Comparison of ENCODE assay signal across 12 cellular contexts in the genomic region with DNA sequence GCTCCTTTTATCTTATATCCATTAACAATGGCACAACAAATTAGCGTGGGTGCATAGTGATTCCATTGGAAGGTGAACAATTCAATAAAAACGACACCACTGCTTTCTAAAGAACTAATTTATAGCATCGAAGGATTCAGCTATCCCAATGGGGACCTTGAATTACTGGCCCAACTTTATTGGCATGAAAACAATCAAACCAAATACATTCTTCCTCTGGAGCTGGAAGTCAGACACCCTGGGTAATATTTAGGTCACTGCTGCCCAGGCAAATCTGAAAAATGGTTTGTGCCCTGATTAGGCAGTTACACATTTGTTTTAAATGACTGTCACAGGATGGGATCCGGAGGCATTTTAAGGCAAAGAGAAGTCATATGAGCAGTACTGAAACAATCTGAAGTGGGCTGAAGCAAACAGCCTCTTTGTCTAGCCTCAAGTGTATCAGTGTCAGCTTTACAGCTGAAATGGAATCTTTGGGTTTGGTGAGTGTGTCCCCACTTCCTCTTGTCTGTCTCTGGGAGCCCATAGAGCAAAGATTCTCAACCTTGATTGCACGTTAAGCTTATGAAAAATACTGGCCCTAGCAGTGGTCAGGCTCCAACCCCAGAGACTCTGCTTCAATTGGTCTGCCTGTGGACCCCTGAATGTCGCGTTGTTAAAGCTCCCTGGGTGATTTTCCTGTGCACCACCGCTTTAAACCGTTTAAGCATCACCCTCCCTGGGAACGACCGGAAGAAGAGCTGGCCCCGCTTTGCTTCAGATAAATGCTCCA. TPM values are rescaled to one million over a fixed set of nuclear protein-coding genes. Genes with fewer than 3 reads are reported as not detected.
A peak's percentile ranks its signal among the peaks of the same experiment; 100 is the strongest.
DNase-seq lines count a peak whose midpoint lies in the region; FAIRE-seq and TF ChIP-seq lines count a peak whose summit lies in the region.
"Had no signal": no experiment of that assay in that cellular context is flagged by ENCODE, and none has a peak within 500 bp of the region (broad histone marks: within the 10 kb centered on the region; RNA-seq: fewer than 3 reads in every experiment).

No MANE protein-coding gene starts in this region.

- H4K8ac ChIP-seq in H1 (ENCODE audit: extremely low read depth, insufficient read depth, low read length): no peak overlapping the region

- H3K9ac ChIP-seq in H1 (replicated peaks in 1 of 4; ENCODE audit: extremely low read depth in 1 of 4, low read depth in 3 of 4, low read length in 3 of 4): no peak overlapping the region; a peak in 2 of 7 replicates

- H3K23ac ChIP-seq in H1 (ENCODE audit: insufficient read length): no peak overlapping the region

- no peak overlapping the region for H2BK15ac ChIP-seq in H1 (ENCODE audit: low read length)

- H3K27me3 ChIP-seq in H1 (replicated peaks in 1 of 4; ENCODE audit: control insufficient read depth in 3 of 4, extremely low read depth in 1 of 4, insufficient read depth in 3 of 4, low read length in 3 of 4): no peaks in the 10 kb centered on the region; a peak in 2 of 7 replicates

- H4K5ac ChIP-seq in H1 (ENCODE audit: insufficient read length, low read depth, low read length): no peak overlapping the region

- TF ChIP-seq CTCF in H1 (IDR thresholded peaks at IDR 0.05; ENCODE audit: control extremely low read depth in 1 of 3, insufficient read depth in 1 of 3, low read depth in 1 of 3, low read length in 3 of 3): no peak

- H3K56ac ChIP-seq in H1 (replicated peaks; ENCODE audit: insufficient read length, low read depth, low read length): no peak overlapping the region

- H2AK5ac ChIP-seq in H1 (ENCODE audit: low read depth, low read length): no peak overlapping the region

- peak overlapping the region; percentile 59 for H3K27ac Mint-ChIP-seq in activated naive CD4-positive, alpha-beta T cell treated with anti-CD3 and anti-CD28 coated beads, Interleukin-2, amount 50 U/mL, for 24 hours
- H3K27ac Mint-ChIP-seq: HFFc6 had no signal

- H3K4ac ChIP-seq in H1 (replicated peaks; ENCODE audit: insufficient read length, low read depth, low read length): no peak overlapping the region

- H3K18ac ChIP-seq in H1 (ENCODE audit: extremely low read depth, low read length): peak overlapping the region; percentile 11; the same call in 1 of the 2 replicates

- H3K79me2 ChIP-seq in H1 (ENCODE audit: control insufficient read depth in 1 of 2, insufficient read depth in 2 of 2, low read length in 2 of 2): no peaks in the 10 kb centered on the region

- no peak overlapping the region for H4K91ac ChIP-seq in H1 (replicated peaks; ENCODE audit: insufficient read length, low read length)

- H4K20me1 ChIP-seq in H1 (replicated peaks in 1 of 2; ENCODE audit: control insufficient read depth in 1 of 2, insufficient read depth in 2 of 2, low read length in 2 of 2): no peaks in the 10 kb centered on the region

- H2BK12ac ChIP-seq in H1 (ENCODE audit: low read depth, low read length): no peak overlapping the region

- TF ChIP-seq POLR2A in H1 (IDR thresholded peaks at IDR 0.05; ENCODE audit: control extremely low read depth in 1 of 2, low read depth in 2 of 2, low read length in 2 of 2): no peak
- TF ChIP-seq POLR2A in H54 (IDR thresholded peaks at IDR 0.05; ENCODE audit: low read depth, low read length): no peak

- no peak overlapping the region for H3K14ac ChIP-seq in H1 (ENCODE audit: insufficient read length)

- no peak for TF ChIP-seq EP300 in H1 (IDR thresholded peaks at IDR 0.05; ENCODE audit: borderline replicate concordance in 1 of 2, low read depth in 2 of 2, low read length in 2 of 2)

- peaks cover 19 to 39% (median 25%) of the 10 kb centered on the region in 4 experiments for H3K4me1 ChIP-seq in H1 (replicated peaks in 1 of 4; ENCODE audit: control insufficient read depth in 3 of 4, insufficient read depth in 4 of 4, low read length in 3 of 4)

- H3K9me3 Mint-ChIP-seq in activated naive CD4-positive, alpha-beta T cell treated with anti-CD3 and anti-CD28 coated beads, Interleukin-2, amount 50 U/mL, for 24 hours: no peaks in the 10 kb centered on the region
- H3K9me3 Mint-ChIP-seq: HFFc6 had no signal

- no peaks in the 10 kb centered on the region for H3K36me3 ChIP-seq in H1 (ENCODE audit: control insufficient read depth in 2 of 4, insufficient read depth in 4 of 4, low read length in 3 of 4)

- no peaks in the 10 kb centered on the region for H3K79me1 ChIP-seq in H1 (ENCODE audit: low read depth, low read length)

- H3K4me2 ChIP-seq in H1 (ENCODE audit: insufficient read depth in 1 of 2, low read depth in 2 of 2, low read length in 2 of 2): no peak overlapping the region; a peak in 1 of 4 replicates

- no peak overlapping the region for H2BK20ac ChIP-seq in H1 (ENCODE audit: low read length)

- POLR2A ChIA-PET in H1 (lab: Charles Lee; ENCODE audit: partially characterized antibody): interaction anchor here (1.1 to 5.3 kb wide), 5 partner anchors 8 to 72 kb away, joined by 4 to 35 read pairs (median 6); a partner anchor contains a TSS

- no peak overlapping the region for H2BK120ac ChIP-seq in H1 (replicated peaks; ENCODE audit: low read depth, low read length)

- CTCF ChIA-PET in H1 (lab: Charles Lee; ENCODE audit: partially characterized antibody): interaction anchor here (0.6 to 2.1 kb wide), 4 partner anchors 22 to 54 kb away, joined by 3 to 7 read pairs (median 4); no protein-coding TSS in a partner anchor

- peak overlapping the region; percentile 44 for H3K4me3 Mint-ChIP-seq in activated naive CD4-positive, alpha-beta T cell treated with anti-CD3 and anti-CD28 coated beads, Interleukin-2, amount 50 U/mL, for 24 hours
- H3K4me3 Mint-ChIP-seq: HFFc6 had no signal

- DNase-seq in activated naive CD4-positive, alpha-beta T cell (lab: John Stamatoyannopoulos, UW): no peak
- DNase-seq in NCI-H345 treated with DMSO at 0.1 percent for 48 hours (lab: John Stamatoyannopoulos, UW; ENCODE audit: unreplicated experiment) (peak; percentile 25), H1 (ENCODE audit: low read depth in 1 of 2, low spot score in 2 of 2) (no peak), urothelium cell line (ENCODE audit: low spot score) (no peak), GM19240 (ENCODE audit: insufficient read length, low spot score) (no peak), HPDE6-E6E7 (ENCODE audit: extremely low spot score) (no peak), H54 (ENCODE audit: insufficient read length, low spot score) (no peak)
- DNase-seq: amygdala, Calu3, HFFc6 had no signal

- 0 out of 2 replicates have a peak overlapping the region, but pooled peaks have one; percentile 3 for H2AFZ ChIP-seq in H1 (ENCODE audit: low read length)

- H3K27ac ChIP-seq in H1 (ENCODE audit: low read depth, low read length): no peak overlapping the region

- peaks cover 3% of the 10 kb centered on the region; the same call in 1 of the 2 replicates for H3K23me2 ChIP-seq in H1 (ENCODE audit: low read depth, low read length)

- H3K4me3 ChIP-seq in H1 (ENCODE audit: extremely low read depth in 1 of 4, insufficient read depth in 2 of 4, low read depth in 3 of 4, low read length in 4 of 4): no peak overlapping the region

- no peaks in the 10 kb centered on the region for H3K36me3 Mint-ChIP-seq in activated naive CD4-positive, alpha-beta T cell treated with anti-CD3 and anti-CD28 coated beads, Interleukin-2, amount 50 U/mL, for 24 hours

- TF ChIP-seq RAD21 in H1 (IDR thresholded peaks at IDR 0.05 in 1 of 2, conservative IDR thresholded peaks at IDR 0.05 in 1 of 2; ENCODE audit: low read depth in 2 of 2, low read length in 2 of 2): no peak

- H3K9me3 ChIP-seq in H1 (ENCODE audit: insufficient read depth in 2 of 2, low read depth in 1 of 2, low read length in 1 of 2): no peaks in the 10 kb centered on the region

- WGBS in H1 (ENCODE audit: extremely low coverage in 1 of 2, insufficient coverage in 1 of 2, insufficient read length in 1 of 2, insufficient replicate concordance in 2 of 2, low coverage in 1 of 2, low lambda C conversion rate in 2 of 2, missing lambda C conversion rate in 1 of 2), 2 experiments: 62% methylated on average over 12 of the region's 12 CpGs; no CpG with 5 or more reads in 1 of the 2 experiments

- FAIRE-seq in H1 (lab: Jason Lieb, UNC): no peak
- peak; percentile 69 for FAIRE-seq in urothelium cell line (lab: Jason Lieb, UNC)
- no peak for FAIRE-seq in H54 (lab: Jason Lieb, UNC)
- FAIRE-seq: keratinocyte had no signal

- H3K4me1 Mint-ChIP-seq in activated naive CD4-positive, alpha-beta T cell treated with anti-CD3 and anti-CD28 coated beads, Interleukin-2, amount 50 U/mL, for 24 hours: peaks cover 79% of the 10 kb centered on the region

- H2BK5ac ChIP-seq in H1 (ENCODE audit: low read depth, low read length): no peak overlapping the region; the same call in 1 of the 2 replicates

- H3K27me3 Mint-ChIP-seq in activated naive CD4-positive, alpha-beta T cell treated with anti-CD3 and anti-CD28 coated beads, Interleukin-2, amount 50 U/mL, for 24 hours: no peaks in the 10 kb centered on the region

TF ChIP-seq in H1, 55 proteins besides CTCF, POLR2A, EP300 and RAD21 (continues in another document):
- TF ChIP-seq ZNF274 (IDR thresholded peaks at IDR 0.05; ENCODE audit: borderline replicate concordance, extremely low read depth, low read length) (no peak), SRF (IDR thresholded peaks at IDR 0.05; ENCODE audit: low read depth, low read length) (no peak), GABPA (IDR thresholded peaks at IDR 0.05; ENCODE audit: borderline replicate concordance, insufficient read depth, low read length) (no peak), RXRA (IDR thresholded peaks at IDR 0.05; ENCODE audit: insufficient read depth, low read depth, low read length) (no peak), BACH1 (IDR thresholded peaks at IDR 0.05; ENCODE audit: low read length) (no peak), SIN3A (conservative IDR thresholded peaks at IDR 0.05 in 1 of 2, IDR thresholded peaks at IDR 0.05 in 1 of 2; ENCODE audit: low read depth in 1 of 2, low read length in 2 of 2) (no peak), NANOG (IDR thresholded peaks at IDR 0.05; ENCODE audit: insufficient read depth, low read depth, low read length, poor library complexity, severe bottlenecking) (no peak), RNF2 (IDR thresholded peaks at IDR 0.05; ENCODE audit: borderline replicate concordance, low read depth, low read length, missing control alignments, poor library complexity, severe bottlenecking) (no peak), PHF8 (conservative IDR thresholded peaks at IDR 0.05; ENCODE audit: low read depth, low read length) (no peak), TBP (IDR thresholded peaks at IDR 0.05; ENCODE audit: low read depth, low read length) (no peak), KDM5A (IDR thresholded peaks at IDR 0.05; ENCODE audit: low read length) (no peak)

RNA-seq across cellular contexts. Expression of a gene that starts 30.3 kb away (rescaled TPM):
- total RNA-seq in H1 (2021; fragmentation: NEBNext Ultra II Directional; extraction: Animal tissue kit (Norgen Biotek cat#: 25700)): 9.9 and 10.7 TPM in 2 replicates
- polyA plus RNA-seq in H1 (2011; rRNA removed): 2.7 and 4.3 TPM in 2 replicates
- 3.6 TPM for polyA plus RNA-seq in H1 (2011; cell fraction: cytosol; rRNA removed)
- polyA plus RNA-seq in H1 (2011; cell fraction: nucleus; rRNA removed): 4.5 TPM
- 5.2 to 6.6 TPM (median 6.3 TPM) in 4 replicates for polyA plus RNA-seq in H1 (2012, experiment 1 of 2)
- 4.9 TPM for polyA plus RNA-seq in H1 (2012, experiment 2 of 2)
- polyA plus RNA-seq in H1 (2013, experiment 1 of 2): 4.8 TPM
- 4.8 TPM for polyA plus RNA-seq in H1 (2013, experiment 2 of 2)
- polyA minus RNA-seq in H1 (2011; rRNA and poly(A)+ RNA removed): 2.8 and 4.6 TPM in 2 replicates
- polyA minus RNA-seq in H1 (2011; cell fraction: cytosol; rRNA and poly(A)+ RNA removed): 6.5 TPM
- 4.7 TPM for polyA minus RNA-seq in H1 (2011; cell fraction: nucleus; rRNA and poly(A)+ RNA removed)
